ENCODE assay signal across 1 cellular context in genomic region chr7:134645935-134646334, GRCh38.
TF ChIP-seq lines count a peak whose summit lies in the region.

No MANE protein-coding gene starts in this region.

TF ChIP-seq in GM12878, 131 proteins besides CTCF, POLR2A, EP300 and RAD21 (continued from another document):
- TF ChIP-seq, protein P1, sequence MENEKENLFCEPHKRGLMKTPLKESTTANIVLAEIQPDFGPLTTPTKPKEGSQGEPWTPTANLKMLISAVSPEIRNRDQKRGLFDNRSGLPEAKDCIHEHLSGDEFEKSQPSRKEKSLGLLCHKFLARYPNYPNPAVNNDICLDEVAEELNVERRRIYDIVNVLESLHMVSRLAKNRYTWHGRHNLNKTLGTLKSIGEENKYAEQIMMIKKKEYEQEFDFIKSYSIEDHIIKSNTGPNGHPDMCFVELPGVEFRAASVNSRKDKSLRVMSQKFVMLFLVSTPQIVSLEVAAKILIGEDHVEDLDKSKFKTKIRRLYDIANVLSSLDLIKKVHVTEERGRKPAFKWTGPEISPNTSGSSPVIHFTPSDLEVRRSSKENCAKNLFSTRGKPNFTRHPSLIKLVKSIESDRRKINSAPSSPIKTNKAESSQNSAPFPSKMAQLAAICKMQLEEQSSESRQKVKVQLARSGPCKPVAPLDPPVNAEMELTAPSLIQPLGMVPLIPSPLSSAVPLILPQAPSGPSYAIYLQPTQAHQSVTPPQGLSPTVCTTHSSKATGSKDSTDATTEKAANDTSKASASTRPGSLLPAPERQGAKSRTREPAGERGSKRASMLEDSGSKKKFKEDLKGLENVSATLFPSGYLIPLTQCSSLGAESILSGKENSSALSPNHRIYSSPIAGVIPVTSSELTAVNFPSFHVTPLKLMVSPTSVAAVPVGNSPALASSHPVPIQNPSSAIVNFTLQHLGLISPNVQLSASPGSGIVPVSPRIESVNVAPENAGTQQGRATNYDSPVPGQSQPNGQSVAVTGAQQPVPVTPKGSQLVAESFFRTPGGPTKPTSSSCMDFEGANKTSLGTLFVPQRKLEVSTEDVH (IDR thresholded peaks at IDR 0.05; ENCODE audit: low read depth, partially characterized antibody), result no peak
- TF ChIP-seq SPI1 (IDR thresholded peaks at IDR 0.05; ENCODE audit: borderline replicate concordance, insufficient read depth, low read depth, low read length) (no peak), SKIL (IDR thresholded peaks at IDR 0.05; ENCODE audit: low read depth, poor library complexity, severe bottlenecking) (no peak), ZNF687 (IDR thresholded peaks at IDR 0.05) (no peak), STAT1 (conservative IDR thresholded peaks at IDR 0.05) (no peak), KDM1A (IDR thresholded peaks at IDR 0.05; ENCODE audit: borderline replicate concordance) (no peak), HDAC2 (IDR thresholded peaks at IDR 0.05) (no peak), TAF1 (IDR thresholded peaks at IDR 0.05; ENCODE audit: borderline replicate concordance, low read depth, low read length) (no peak), GABPA (IDR thresholded peaks at IDR 0.05; ENCODE audit: low read depth) (no peak), STAT3 (IDR thresholded peaks at IDR 0.05; ENCODE audit: low read depth, low read length) (no peak), SUPT20H (IDR thresholded peaks at IDR 0.05; ENCODE audit: borderline replicate concordance, control insufficient read depth, low read depth, low read length) (no peak), YY1 (IDR thresholded peaks at IDR 0.05; ENCODE audit: low read depth, low read length) (no peak)
- TF ChIP-seq, protein P2, sequence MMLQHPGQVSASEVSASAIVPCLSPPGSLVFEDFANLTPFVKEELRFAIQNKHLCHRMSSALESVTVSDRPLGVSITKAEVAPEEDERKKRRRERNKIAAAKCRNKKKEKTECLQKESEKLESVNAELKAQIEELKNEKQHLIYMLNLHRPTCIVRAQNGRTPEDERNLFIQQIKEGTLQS (IDR thresholded peaks at IDR 0.05; ENCODE audit: borderline replicate concordance, extremely low read depth, low read depth, low read length), result no peak
